1 cellular context compared by ENCODE assay signal in the genomic region with DNA sequence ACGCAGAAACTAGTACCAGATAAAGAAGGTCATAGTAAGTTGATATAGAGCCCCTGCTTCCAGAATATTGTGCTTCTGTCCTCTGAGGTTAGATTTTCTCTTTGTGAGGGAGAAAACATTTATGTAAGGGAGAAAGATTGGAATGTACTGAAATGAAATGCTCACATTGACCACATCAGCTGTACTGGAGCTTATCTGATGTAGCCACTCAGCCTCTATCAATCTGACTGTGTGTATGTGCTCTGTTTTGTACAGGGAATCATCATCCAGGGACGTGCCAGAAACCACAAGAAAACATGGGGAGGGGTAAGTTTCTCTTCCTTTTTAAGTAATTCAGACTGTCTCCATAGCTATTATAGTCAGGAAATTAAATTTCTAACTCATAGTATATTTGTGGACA.
A peak's percentile ranks its signal among the peaks of the same experiment; 100 is the strongest.
TF ChIP-seq lines count a peak whose summit lies in the region.

No MANE protein-coding gene starts in this region.

TF ChIP-seq in SK-N-SH, 30 proteins besides CTCF, POLR2A, EP300 and RAD21 (continued from another document):
- TF ChIP-seq JUND (IDR thresholded peaks at IDR 0.05) (peak; percentile 66), MEF2A (IDR thresholded peaks at IDR 0.05; ENCODE audit: borderline replicate concordance, low read depth) (no peak), TEAD4 (IDR thresholded peaks at IDR 0.05; ENCODE audit: borderline replicate concordance, insufficient read depth) (no peak), RCOR1 (IDR thresholded peaks at IDR 0.05; ENCODE audit: low read length) (no peak)
- TF ChIP-seq, protein P1, sequence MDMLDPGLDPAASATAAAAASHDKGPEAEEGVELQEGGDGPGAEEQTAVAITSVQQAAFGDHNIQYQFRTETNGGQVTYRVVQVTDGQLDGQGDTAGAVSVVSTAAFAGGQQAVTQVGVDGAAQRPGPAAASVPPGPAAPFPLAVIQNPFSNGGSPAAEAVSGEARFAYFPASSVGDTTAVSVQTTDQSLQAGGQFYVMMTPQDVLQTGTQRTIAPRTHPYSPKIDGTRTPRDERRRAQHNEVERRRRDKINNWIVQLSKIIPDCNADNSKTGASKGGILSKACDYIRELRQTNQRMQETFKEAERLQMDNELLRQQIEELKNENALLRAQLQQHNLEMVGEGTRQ (IDR thresholded peaks at IDR 0.05; ENCODE audit: borderline replicate concordance, low read depth, low read length), result no peak
- TF ChIP-seq, protein P2, sequence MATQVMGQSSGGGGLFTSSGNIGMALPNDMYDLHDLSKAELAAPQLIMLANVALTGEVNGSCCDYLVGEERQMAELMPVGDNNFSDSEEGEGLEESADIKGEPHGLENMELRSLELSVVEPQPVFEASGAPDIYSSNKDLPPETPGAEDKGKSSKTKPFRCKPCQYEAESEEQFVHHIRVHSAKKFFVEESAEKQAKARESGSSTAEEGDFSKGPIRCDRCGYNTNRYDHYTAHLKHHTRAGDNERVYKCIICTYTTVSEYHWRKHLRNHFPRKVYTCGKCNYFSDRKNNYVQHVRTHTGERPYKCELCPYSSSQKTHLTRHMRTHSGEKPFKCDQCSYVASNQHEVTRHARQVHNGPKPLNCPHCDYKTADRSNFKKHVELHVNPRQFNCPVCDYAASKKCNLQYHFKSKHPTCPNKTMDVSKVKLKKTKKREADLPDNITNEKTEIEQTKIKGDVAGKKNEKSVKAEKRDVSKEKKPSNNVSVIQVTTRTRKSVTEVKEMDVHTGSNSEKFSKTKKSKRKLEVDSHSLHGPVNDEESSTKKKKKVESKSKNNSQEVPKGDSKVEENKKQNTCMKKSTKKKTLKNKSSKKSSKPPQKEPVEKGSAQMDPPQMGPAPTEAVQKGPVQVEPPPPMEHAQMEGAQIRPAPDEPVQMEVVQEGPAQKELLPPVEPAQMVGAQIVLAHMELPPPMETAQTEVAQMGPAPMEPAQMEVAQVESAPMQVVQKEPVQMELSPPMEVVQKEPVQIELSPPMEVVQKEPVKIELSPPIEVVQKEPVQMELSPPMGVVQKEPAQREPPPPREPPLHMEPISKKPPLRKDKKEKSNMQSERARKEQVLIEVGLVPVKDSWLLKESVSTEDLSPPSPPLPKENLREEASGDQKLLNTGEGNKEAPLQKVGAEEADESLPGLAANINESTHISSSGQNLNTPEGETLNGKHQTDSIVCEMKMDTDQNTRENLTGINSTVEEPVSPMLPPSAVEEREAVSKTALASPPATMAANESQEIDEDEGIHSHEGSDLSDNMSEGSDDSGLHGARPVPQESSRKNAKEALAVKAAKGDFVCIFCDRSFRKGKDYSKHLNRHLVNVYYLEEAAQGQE (IDR thresholded peaks at IDR 0.05; ENCODE audit: low read depth, low read length), result no peak
TF ChIP-seq in SK-N-SH: peak in this region for 7.
